Comparison of ENCODE assay signal across 11 cellular contexts in genomic region chr5:150303070-150303595, GRCh38. TPM values are rescaled to one million over a fixed set of nuclear protein-coding genes. Genes with fewer than 3 reads are reported as not detected.
A peak's percentile ranks its signal among the peaks of the same experiment; 100 is the strongest.
DNase-seq lines count a peak whose midpoint lies in the region; ATAC-seq, FAIRE-seq and TF ChIP-seq lines count a peak whose summit lies in the region.
"Had no signal": no experiment of that assay in that cellular context is flagged by ENCODE, and none has a peak within 500 bp of the region (broad histone marks: within the 10 kb centered on the region; RNA-seq: fewer than 3 reads in every experiment).

No MANE protein-coding gene starts in this region.

- dilution Hi-C loops in keratinocyte (cut with MboI; ENCODE audit: extremely low pct_ligation_motif_present, low sequenced_read_pairs), result no loop called here

- no peak overlapping the region for H2AFZ ChIP-seq in keratinocyte (ENCODE audit: control insufficient read depth, low read length)

- TF ChIP-seq CTCF in brain microvascular endothelial cell (IDR thresholded peaks at IDR 0.05; ENCODE audit: low read depth, low read length, missing control alignments) (no peak), keratinocyte (optimal IDR thresholded peaks at IDR 0.05 in 1 of 3, IDR thresholded peaks at IDR 0.05 in 1 of 3, conservative IDR thresholded peaks at IDR 0.05 in 1 of 3; ENCODE audit: extremely low read depth in 1 of 3, insufficient read depth in 2 of 3, low read length in 3 of 3) (no peak)

- H3K4me2 ChIP-seq in keratinocyte (ENCODE audit: control insufficient read depth, extremely low read depth, insufficient read depth, low read depth, low read length), result peak overlapping the region; percentile 77
- H3K4me2 ChIP-seq in skeletal muscle satellite cell (ENCODE audit: low read length), result peak overlapping the region; percentile 86

- in situ Hi-C loops in brain microvascular endothelial cell (cut with HindIII; ENCODE audit: low pct_ligation_motif_present, low sequenced_read_pairs), result no loop called here

- no peak overlapping the region for H3K9ac ChIP-seq in keratinocyte (ENCODE audit: control insufficient read depth, extremely low read depth, insufficient read depth, low read length)
- peak overlapping the region; percentile 70 for H3K9ac ChIP-seq in skeletal muscle satellite cell (ENCODE audit: low read depth, low read length)

- no peak for FAIRE-seq in keratinocyte (lab: Jason Lieb, UNC)

- H3K27ac ChIP-seq in brain microvascular endothelial cell, result no peak overlapping the region
- H3K27ac ChIP-seq in keratinocyte (ENCODE audit: control insufficient read depth, insufficient read depth, low read length), result no peak overlapping the region

- peak; percentile 75 for DNase-seq in H7
- no peak for DNase-seq in brain microvascular endothelial cell
- no peak for DNase-seq in keratinocyte (ENCODE audit: low read depth, low spot score)
- no peak for DNase-seq in amygdala (lab: John Stamatoyannopoulos, UW)
- no peak for DNase-seq in C1 segment of cervical spinal cord (lab: John Stamatoyannopoulos, UW)
- DNase-seq in NCI-H2227 treated with DMSO at 0.1 percent for 48 hours (lab: John Stamatoyannopoulos, UW), result no peak
- DNase-seq: NCI-H2029 treated with DMSO at 0.1 percent for 48 hours had no signal

- H3K4me1 ChIP-seq in keratinocyte (ENCODE audit: control insufficient read depth, extremely low read depth, insufficient read depth, low read length), result peaks cover 33% of the 10 kb centered on the region
- peaks cover 34% of the 10 kb centered on the region for H3K4me1 ChIP-seq in skeletal muscle satellite cell (ENCODE audit: control insufficient read depth, insufficient read depth, low read length)

- peaks cover 4% of the 10 kb centered on the region for H3K9me1 ChIP-seq in keratinocyte (ENCODE audit: control insufficient read depth, extremely low read depth, insufficient read depth, low read length)

- H3K79me2 ChIP-seq in keratinocyte (ENCODE audit: control insufficient read depth, insufficient read depth, low read length), result no peaks in the 10 kb centered on the region

- H3K27me3 ChIP-seq in H7 (ENCODE audit: control insufficient read depth, insufficient read depth, low read length) (peaks cover 5% of the 10 kb centered on the region), brain microvascular endothelial cell (replicated peaks) (no peaks in the 10 kb centered on the region), keratinocyte (ENCODE audit: control insufficient read depth, extremely low read depth, insufficient read depth, low read length) (no peaks in the 10 kb centered on the region), skeletal muscle satellite cell (ENCODE audit: control insufficient read depth, insufficient read depth, low read length) (peaks cover 4% of the 10 kb centered on the region)

- ATAC-seq in HG03457 (IDR thresholded peaks at IDR 0.05; ENCODE audit: unreplicated experiment), result no peak

- H3K36me3 ChIP-seq in H7 (replicated peaks; ENCODE audit: control insufficient read depth, insufficient read depth, low read length) (no peaks in the 10 kb centered on the region), brain microvascular endothelial cell (replicated peaks) (no peaks in the 10 kb centered on the region), keratinocyte (ENCODE audit: control insufficient read depth in 2 of 2, extremely low read depth in 1 of 2, insufficient read depth in 2 of 2, low read length in 2 of 2) (no peaks in the 10 kb centered on the region), skeletal muscle satellite cell (ENCODE audit: insufficient read depth, low read length) (no peaks in the 10 kb centered on the region)

- no peaks in the 10 kb centered on the region for H3K9me3 ChIP-seq in keratinocyte (ENCODE audit: control insufficient read depth, low read depth, low read length)
- H3K9me3 ChIP-seq in skeletal muscle satellite cell (replicated peaks; ENCODE audit: low read length), result no peaks in the 10 kb centered on the region

- no peaks in the 10 kb centered on the region for H4K20me1 ChIP-seq in keratinocyte (ENCODE audit: control insufficient read depth, extremely low read depth, insufficient read depth, low read length)

- peak overlapping the region; percentile 51 for H3K4me3 ChIP-seq in H7 (ENCODE audit: insufficient read depth, low read depth, low read length)
- peak overlapping the region; percentile 50 for H3K4me3 ChIP-seq in brain microvascular endothelial cell (ENCODE audit: low read depth, low read length)
- H3K4me3 ChIP-seq in keratinocyte (ENCODE audit: control insufficient read depth in 2 of 3, extremely low read depth in 1 of 3, insufficient read depth in 2 of 3, low read depth in 1 of 3, low read length in 3 of 3), result no peak overlapping the region
- peak overlapping the region; percentile 61 for H3K4me3 ChIP-seq in skeletal muscle satellite cell (ENCODE audit: low read length)

RNA-seq across cellular contexts. Expression of gene ARSI, which starts 0.4 kb away (rescaled TPM):
- 3.2 and 3.6 TPM in 2 replicates for total RNA-seq in H7 (2014; rRNA removed; shearing (Covaris generic))
- 1.7 to 3.8 TPM (median 2.4 TPM) in 3 replicates for polyA plus RNA-seq in keratinocyte
- 0.82 TPM for polyA plus RNA-seq in keratinocyte (2011; ENCODE audit: low read depth)
- polyA plus RNA-seq in keratinocyte (2011; cell fraction: cytosol; rRNA removed), result 0.75 and 1.5 TPM in 2 replicates
- 2.6 and 3.3 TPM in 2 replicates for polyA plus RNA-seq in keratinocyte (2011; cell fraction: nucleus; rRNA removed)
- polyA plus RNA-seq in keratinocyte (2012; ENCODE audit: low replicate concordance), result 3.2 and 4.5 TPM in 2 replicates
- 2.5 to 7.3 TPM (median 5.1 TPM) in 3 replicates for polyA minus RNA-seq in keratinocyte
- polyA minus RNA-seq in keratinocyte (2011; cell fraction: cytosol; rRNA and poly(A)+ RNA removed), result 4.4 TPM
- polyA minus RNA-seq in keratinocyte (2011; cell fraction: nucleus; rRNA and poly(A)+ RNA removed), result 3.5 and 4.7 TPM in 2 replicates
- 2.3 and 5.0 TPM in 2 replicates for total RNA-seq in skeletal muscle satellite cell (2012; rRNA removed)
- total RNA-seq: activated T-helper 1 cell treated with anti-CD3 and anti-CD28 coated beads, Interleukin-12 subunit alpha, Interleukin-12 subunit beta, Interleukin-2, Interleukin-4 antibody, amounts not matched to agents 30 ng/mL and 10 ng/mL and 1 ng/mL, durations not matched to agents 14 hours and 24 hours and 36 hours; RPMI7951 had no signal

RNA-seq across cellular contexts. Expression of gene CAMK2A, which starts 13.6 kb away (rescaled TPM):
- total RNA-seq in H7 (2014; rRNA removed; shearing (Covaris generic)), result 0.07 TPM in 1 of 2 replicates, not detected in the other
- 0.03 to 0.05 TPM in 2 of 3 replicates, not detected in the other for polyA plus RNA-seq in keratinocyte
- not detected for polyA plus RNA-seq in keratinocyte (2011; ENCODE audit: low read depth)
- not detected in 2 replicates for polyA plus RNA-seq in keratinocyte (2011; cell fraction: cytosol; rRNA removed)
- 0.08 TPM in 1 of 2 replicates, not detected in the other for polyA plus RNA-seq in keratinocyte (2011; cell fraction: nucleus; rRNA removed)
- 0.16 TPM in 1 of 2 replicates, not detected in the other for polyA plus RNA-seq in keratinocyte (2012; ENCODE audit: low replicate concordance)
- polyA minus RNA-seq in keratinocyte, result 0.13 TPM in 1 of 3 replicates, not detected in the others
- polyA minus RNA-seq in keratinocyte (2011; cell fraction: cytosol; rRNA and poly(A)+ RNA removed), result not detected
- not detected in 2 replicates for polyA minus RNA-seq in keratinocyte (2011; cell fraction: nucleus; rRNA and poly(A)+ RNA removed)
- 0.66 TPM in 1 of 2 replicates, not detected in the other for total RNA-seq in skeletal muscle satellite cell (2012; rRNA removed)
- total RNA-seq: activated T-helper 1 cell treated with anti-CD3 and anti-CD28 coated beads, Interleukin-12 subunit alpha, Interleukin-12 subunit beta, Interleukin-2, Interleukin-4 antibody, amounts not matched to agents 30 ng/mL and 10 ng/mL and 1 ng/mL, durations not matched to agents 14 hours and 24 hours and 36 hours had no signal

RNA-seq across cellular contexts. Expression of gene TCOF1, which starts 54.4 kb away (rescaled TPM):
- 108 and 115 TPM in 2 replicates for total RNA-seq in H7 (2014; rRNA removed; shearing (Covaris generic))
- polyA plus RNA-seq in keratinocyte, result 7.9 to 23.3 TPM (median 13.6 TPM) in 3 replicates
- 24.6 TPM for polyA plus RNA-seq in keratinocyte (2011; ENCODE audit: low read depth)
- 7.7 and 11.7 TPM in 2 replicates for polyA plus RNA-seq in keratinocyte (2011; cell fraction: cytosol; rRNA removed)
- polyA plus RNA-seq in keratinocyte (2011; cell fraction: nucleus; rRNA removed), result 28.0 and 33.6 TPM in 2 replicates
- 8.4 and 40.3 TPM in 2 replicates for polyA plus RNA-seq in keratinocyte (2012; ENCODE audit: low replicate concordance)
- polyA minus RNA-seq in keratinocyte, result 8.6 to 36.7 TPM (median 15.6 TPM) in 3 replicates
- 11.3 TPM for polyA minus RNA-seq in keratinocyte (2011; cell fraction: cytosol; rRNA and poly(A)+ RNA removed)
- 11.7 and 14.9 TPM in 2 replicates for polyA minus RNA-seq in keratinocyte (2011; cell fraction: nucleus; rRNA and poly(A)+ RNA removed)
- 26.6 and 28.1 TPM in 2 replicates for total RNA-seq in skeletal muscle satellite cell (2012; rRNA removed)

Comparison
In these comparisons a context has a peak if more than half of its experiments do, and no peak if none do; other contexts are left out.
1. H3K4me3 ChIP-seq: peak in H7 (single experiment), brain microvascular endothelial cell (single experiment) and skeletal muscle satellite cell (single experiment); none in keratinocyte (0 of 3).